In the genomic region with DNA sequence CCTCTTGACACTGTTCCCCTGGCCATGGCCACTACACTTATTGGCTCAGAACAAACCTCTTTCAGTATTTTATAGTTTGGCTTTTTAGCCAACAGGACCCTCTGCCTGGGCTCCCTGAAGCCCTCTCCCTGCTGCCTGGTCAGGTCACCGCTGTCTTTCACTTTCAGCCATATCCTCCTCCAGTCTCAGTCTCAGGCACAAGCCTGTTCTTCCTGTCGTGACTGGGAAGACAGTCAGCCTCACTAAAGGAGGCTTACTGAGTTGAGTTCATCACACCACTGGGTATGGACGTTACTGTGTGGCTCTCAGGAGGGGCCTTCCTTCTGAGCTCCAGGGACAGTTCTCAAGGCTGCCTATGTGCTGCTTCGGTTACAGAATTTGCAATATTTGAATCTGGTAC, we compare ENCODE assay signal across 9 cellular contexts. TPM values are rescaled to one million over a fixed set of nuclear protein-coding genes. Genes with fewer than 3 reads are reported as not detected.
DNase-seq lines count a peak whose midpoint lies in the region; ATAC-seq, FAIRE-seq and TF ChIP-seq lines count a peak whose summit lies in the region.
"Had no signal": no experiment of that assay in that cellular context is flagged by ENCODE, and none has a peak within 500 bp of the region (broad histone marks: within the 10 kb centered on the region; RNA-seq: fewer than 3 reads in every experiment).

No MANE protein-coding gene starts in this region.

- no peak for TF ChIP-seq POLR2A in GM12891 (IDR thresholded peaks at IDR 0.05; ENCODE audit: low read depth, low read length)

- TF ChIP-seq CTCF in neural crest cell (conservative IDR thresholded peaks at IDR 0.05) = no peak

- no peak overlapping the region for H3K18ac ChIP-seq in neuronal stem cell (ENCODE audit: low read length)

- no peak overlapping the region for H4K8ac ChIP-seq in neuronal stem cell (ENCODE audit: low read depth, low read length)

- H2BK12ac ChIP-seq in neuronal stem cell (ENCODE audit: low read length) = no peak overlapping the region

- no peak overlapping the region for H2BK120ac ChIP-seq in neuronal stem cell (ENCODE audit: low read depth, low read length)

- H3K9ac ChIP-seq in neuronal stem cell (ENCODE audit: low read depth, low read length, poor library complexity) = no peak overlapping the region

- peaks cover 35% of the 10 kb centered on the region for H3K4me1 Mint-ChIP-seq in neural crest cell

- H3K27me3 ChIP-seq in neuronal stem cell (ENCODE audit: control insufficient read depth in 3 of 3, insufficient read depth in 3 of 3, low read depth in 1 of 3, low read length in 3 of 3) = peaks cover 0 to 22% (median 0%) of the 10 kb centered on the region in 3 experiments

- no peak overlapping the region for H4K91ac ChIP-seq in neuronal stem cell (ENCODE audit: low read depth, low read length, poor library complexity)

- H3K27ac ChIP-seq in KOPT-K1 (ENCODE audit: low read depth, low read length, poor library complexity, severe bottlenecking) (peak overlapping the region; percentile 13), neuronal stem cell (replicated peaks; ENCODE audit: low read length) (no peak overlapping the region)
- H3K27ac ChIP-seq: foreskin keratinocyte had no signal

- no peak overlapping the region for H2AK5ac ChIP-seq in neuronal stem cell (ENCODE audit: low read depth, low read length)

- no peak overlapping the region for H3K4me2 ChIP-seq in neuronal stem cell (ENCODE audit: insufficient read depth, low read length, poor library complexity, severe bottlenecking)

- peak overlapping the region in 1 of 2 donors; percentile 87 for H3K4me3 ChIP-seq in neuronal stem cell (ENCODE audit: low read length in 2 of 2)

- H3K36me3 Mint-ChIP-seq in activated naive CD4-positive, alpha-beta T cell treated with anti-CD3 and anti-CD28 coated beads, Interleukin-2, amount 50 U/mL, for 72 hours = peaks cover 7 to 9% of the 10 kb centered on the region in 2 donors
- no peaks in the 10 kb centered on the region for H3K36me3 Mint-ChIP-seq in neural crest cell (ENCODE audit: low read depth)

- ATAC-seq in activated naive CD4-positive, alpha-beta T cell treated with anti-CD3 and anti-CD28 coated beads, Interleukin-2, amount 50 U/mL, for 72 hours = peak in 1 of 2 donors; percentile 54
- ATAC-seq: foreskin keratinocyte had no signal

- peaks cover 11% of the 10 kb centered on the region for H3K79me1 ChIP-seq in neuronal stem cell (ENCODE audit: low read depth, low read length)

- DNase-seq in GM12891 (ENCODE audit: insufficient read length, low spot score) (no peak), neural crest cell (ENCODE audit: low read depth, low spot score) (no peak), NCI-H526 (lab: John Stamatoyannopoulos, UW) (no peak), D341Med (ENCODE audit: low spot score) (no peak), neuronal stem cell (ENCODE audit: low spot score) (no peak)
- no peak for DNase-seq in activated naive CD4-positive, alpha-beta T cell treated with anti-CD3 and anti-CD28 coated beads, Interleukin-2, amount 50 U/mL, for 72 hours (ENCODE audit: low spot score in 2 of 2)
- DNase-seq: foreskin keratinocyte, NCI-H2171 treated with DMSO at 0.1 percent for 48 hours had no signal

- H3K27ac Mint-ChIP-seq in activated naive CD4-positive, alpha-beta T cell treated with anti-CD3 and anti-CD28 coated beads, Interleukin-2, amount 50 U/mL, for 72 hours = peak overlapping the region; percentile 95
- H3K27ac Mint-ChIP-seq in neural crest cell (ENCODE audit: unreplicated experiment) = no peak overlapping the region

- no CpG with 5 or more reads among the region's 4 CpGs for WGBS in neuronal stem cell (ENCODE audit: extremely low coverage in 2 of 2, insufficient read length in 2 of 2, insufficient replicate concordance in 1 of 2), 2 donors

- H3K9me3 Mint-ChIP-seq in activated naive CD4-positive, alpha-beta T cell treated with anti-CD3 and anti-CD28 coated beads, Interleukin-2, amount 50 U/mL, for 72 hours = no peaks in the 10 kb centered on the region
- H3K9me3 Mint-ChIP-seq in neural crest cell = no peaks in the 10 kb centered on the region

- H3K9me3 ChIP-seq in KOPT-K1 (ENCODE audit: insufficient read depth, low read length, poor library complexity, severe bottlenecking) (no peaks in the 10 kb centered on the region), neuronal stem cell (replicated peaks in 1 of 2; ENCODE audit: control insufficient read depth in 2 of 2, insufficient read depth in 1 of 2, low read depth in 1 of 2, low read length in 2 of 2) (no peaks in the 10 kb centered on the region)

- H3K4me1 ChIP-seq in neuronal stem cell (ENCODE audit: control insufficient read depth in 2 of 2, insufficient read depth in 1 of 2, low read depth in 1 of 2, low read length in 2 of 2) = peaks cover 8 to 21% of the 10 kb centered on the region in 2 donors

- H2BK15ac ChIP-seq in neuronal stem cell (ENCODE audit: low read length) = no peak overlapping the region

- no peak overlapping the region for H3K14ac ChIP-seq in neuronal stem cell (ENCODE audit: low read length)

- peak overlapping the region; percentile 97 for H3K4me3 Mint-ChIP-seq in neural crest cell

- H2BK5ac ChIP-seq in neuronal stem cell (ENCODE audit: low read length) = no peak overlapping the region

- no peak overlapping the region for H3K23ac ChIP-seq in neuronal stem cell (ENCODE audit: low read depth, low read length, poor library complexity)

- no peak overlapping the region for H2AFZ ChIP-seq in neuronal stem cell (ENCODE audit: low read length)

- no peaks in the 10 kb centered on the region for H3K27me3 Mint-ChIP-seq in neural crest cell (ENCODE audit: low read depth)

- peak; percentile 90 for FAIRE-seq in GM12891 (lab: Jason Lieb, UNC)

- no peak overlapping the region for H3K4ac ChIP-seq in neuronal stem cell (ENCODE audit: low read length)

- H3K36me3 ChIP-seq in KOPT-K1 (ENCODE audit: insufficient read depth, low read length) = peaks cover 8% of the 10 kb centered on the region; the same call in 1 of the 2 replicates
- H3K36me3 ChIP-seq in neuronal stem cell (replicated peaks in 1 of 2; ENCODE audit: control insufficient read depth in 2 of 2, insufficient read depth in 2 of 2, low read length in 2 of 2) = peaks cover 7 to 10% of the 10 kb centered on the region in 2 donors

TF ChIP-seq in GM12891, 5 proteins besides CTCF, POLR2A, EP300 and RAD21:
- TF ChIP-seq POU2F2 (IDR thresholded peaks at IDR 0.05; ENCODE audit: low read depth, low read length) (no peak), POLR2AphosphoS5 (IDR thresholded peaks at IDR 0.05; ENCODE audit: low read depth, low read length) (no peak), SPI1 (IDR thresholded peaks at IDR 0.05; ENCODE audit: low read depth, low read length) (no peak), TAF1 (IDR thresholded peaks at IDR 0.05; ENCODE audit: low read depth, low read length) (no peak), PAX5 (IDR thresholded peaks at IDR 0.05; ENCODE audit: insufficient read depth, low read length, severe bottlenecking) (no peak)

RNA-seq across cellular contexts. Expression of gene QSOX2, which starts 2.0 kb away (rescaled TPM):
- 8.2 TPM for polyA plus RNA-seq in GM12891 (2012; ENCODE audit: low read depth, missing spikeins)
- total RNA-seq in activated naive CD4-positive, alpha-beta T cell treated with anti-CD3 and anti-CD28 coated beads, Interleukin-2, amount 50 U/mL, for 72 hours = 10 to 100 TPM; 24.1 to 26.2 TPM
- 28.0 and 28.7 TPM in 2 replicates for total RNA-seq in neural crest cell
- polyA plus RNA-seq in neuronal stem cell (2013, experiment 1 of 2) = 11.3 TPM
- polyA plus RNA-seq in neuronal stem cell (2013, experiment 2 of 2) = 11.5 TPM

RNA-seq across cellular contexts. Expression of gene LHX3, which starts 38.7 kb away (rescaled TPM):
- not detected for polyA plus RNA-seq in GM12891 (2012; ENCODE audit: low read depth, missing spikeins)
- total RNA-seq in activated naive CD4-positive, alpha-beta T cell treated with anti-CD3 and anti-CD28 coated beads, Interleukin-2, amount 50 U/mL, for 72 hours = under 1 TPM; 0.08 to 0.11 TPM
- total RNA-seq in neural crest cell = 0.07 TPM in 1 of 2 replicates, not detected in the other
- not detected for polyA plus RNA-seq in neuronal stem cell (2013, experiment 1 of 2)
- not detected for polyA plus RNA-seq in neuronal stem cell (2013, experiment 2 of 2)
- total RNA-seq: foreskin keratinocyte had no signal
- polyA plus RNA-seq: foreskin keratinocyte had no signal
